In genomic region chr6:44485601-44486000, GRCh38 we compare ENCODE assay signal across 20 cellular contexts.
"Had no signal": no experiment of that assay in that cellular context is flagged by ENCODE, and none has a peak within 500 bp of the region (broad histone marks: within the 10 kb centered on the region; RNA-seq: fewer than 3 reads in every experiment).

No MANE protein-coding gene starts in this region.

- H3K9me3 Mint-ChIP-seq: activated CD4-positive, alpha-beta memory T cell treated with anti-CD3 and anti-CD28 coated beads, Interleukin-2, amount 10 ng/mL, durations not matched to agents 7 days and 5 days; activated naive CD8-positive, alpha-beta T cell treated with anti-CD3 and anti-CD28 coated beads, Interleukin-2, amount 50 U/mL, for 24 hours; immature natural killer cell; stimulated activated memory B cell treated with anti-CD40 and anti-IgM and Interleukin-4, amounts not matched to agents 10 μg/mL and 1 μg/mL and 100 μg/mL, for 72 hours had no signal

- H3K27ac Mint-ChIP-seq: activated CD4-positive, alpha-beta memory T cell treated with anti-CD3 and anti-CD28 coated beads, Interleukin-2, amount 10 ng/mL, durations not matched to agents 7 days and 5 days; activated naive CD8-positive, alpha-beta T cell treated with anti-CD3 and anti-CD28 coated beads, Interleukin-2, amount 50 U/mL, for 24 hours; immature natural killer cell; naive B cell; progenitor cell of endocrine pancreas; stimulated activated memory B cell treated with anti-CD40 and anti-IgM and Interleukin-4, amounts not matched to agents 10 μg/mL and 1 μg/mL and 100 μg/mL, for 72 hours had no signal

- H3K4me1 Mint-ChIP-seq: activated CD4-positive, alpha-beta memory T cell treated with anti-CD3 and anti-CD28 coated beads, Interleukin-2, amount 10 ng/mL, durations not matched to agents 7 days and 5 days; activated naive CD8-positive, alpha-beta T cell treated with anti-CD3 and anti-CD28 coated beads, Interleukin-2, amount 50 U/mL, for 24 hours; immature natural killer cell; naive B cell; stimulated activated memory B cell treated with anti-CD40 and anti-IgM and Interleukin-4, amounts not matched to agents 10 μg/mL and 1 μg/mL and 100 μg/mL, for 72 hours had no signal

- ATAC-seq: activated naive CD8-positive, alpha-beta T cell treated with anti-CD3 and anti-CD28 coated beads, Interleukin-2, amount 50 U/mL, for 24 hours; left cardiac atrium; right cardiac atrium; stimulated activated memory B cell treated with anti-CD40 and anti-IgM and Interleukin-4, amounts not matched to agents 10 μg/mL and 1 μg/mL and 100 μg/mL, for 72 hours had no signal

- H3K27ac ChIP-seq: ascending aorta, epithelial cell of prostate, tibial nerve had no signal

- H3K36me3 Mint-ChIP-seq: immature natural killer cell; naive B cell; stimulated activated memory B cell treated with anti-CD40 and anti-IgM and Interleukin-4, amounts not matched to agents 10 μg/mL and 1 μg/mL and 100 μg/mL, for 72 hours had no signal

- H3K4me3 ChIP-seq: ascending aorta, lung, tibial nerve had no signal

- H3K4me3 Mint-ChIP-seq: activated CD4-positive, alpha-beta memory T cell treated with anti-CD3 and anti-CD28 coated beads, Interleukin-2, amount 10 ng/mL, durations not matched to agents 7 days and 5 days; activated naive CD8-positive, alpha-beta T cell treated with anti-CD3 and anti-CD28 coated beads, Interleukin-2, amount 50 U/mL, for 24 hours; immature natural killer cell; stimulated activated memory B cell treated with anti-CD40 and anti-IgM and Interleukin-4, amounts not matched to agents 10 μg/mL and 1 μg/mL and 100 μg/mL, for 72 hours had no signal

- DNase-seq: activated CD4-positive, alpha-beta memory T cell treated with anti-CD3 and anti-CD28 coated beads, Interleukin-2, amount 10 ng/mL, durations not matched to agents 7 days and 5 days; activated naive CD4-positive, alpha-beta T cell; activated naive CD8-positive, alpha-beta T cell treated with anti-CD3 and anti-CD28 coated beads, Interleukin-2, amount 50 U/mL, for 24 hours; activated T-cell treated with anti-CD3 and anti-CD28 coated beads, Interleukin-2, amount 50 U/mL, for 48 hours; caudate nucleus; cortex of kidney; effector memory CD4-positive, alpha-beta T cell; immature natural killer cell; left cardiac atrium; naive B cell; occipital lobe; right cardiac atrium; small intestine; T-helper 9 cell had no signal

- H3K36me3 ChIP-seq: ascending aorta, tibial nerve had no signal

- H3K9me3 ChIP-seq: ascending aorta, tibial nerve had no signal

- H3K27me3 ChIP-seq: ascending aorta, tibial nerve had no signal
